Comparison of ENCODE assay signal across 23 cellular contexts in the genomic region with DNA sequence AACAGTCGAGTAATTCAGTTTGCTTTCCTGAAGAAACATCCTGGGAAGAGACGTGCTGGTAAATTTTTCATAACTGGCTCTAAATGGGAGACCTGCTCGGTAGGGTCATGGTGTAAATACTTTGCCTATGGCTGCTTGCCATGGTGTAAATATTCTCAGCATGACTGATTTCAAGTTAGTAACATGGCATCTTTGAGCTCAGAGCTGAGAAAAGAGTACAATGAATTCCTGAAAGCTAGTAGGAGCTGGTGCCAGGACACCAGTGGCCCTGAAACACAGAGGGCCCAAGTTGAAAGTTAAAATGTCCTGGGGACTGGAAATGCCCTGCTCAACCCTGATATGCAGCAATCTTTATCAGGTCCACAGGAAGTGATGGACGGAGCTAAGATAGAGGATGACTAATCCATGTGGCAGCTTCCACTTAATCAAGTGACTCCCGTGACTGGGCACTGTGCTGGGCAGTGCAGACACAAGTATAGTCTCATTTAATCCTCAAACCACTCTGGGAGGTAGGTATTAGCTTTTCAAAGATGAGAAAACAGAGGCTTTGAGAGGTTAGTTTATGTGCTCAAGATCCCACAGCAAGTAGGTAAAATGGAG.
DNase-seq lines count a peak whose midpoint lies in the region; ATAC-seq and TF ChIP-seq lines count a peak whose summit lies in the region.
"Had no signal": no experiment of that assay in that cellular context is flagged by ENCODE, and none has a peak within 500 bp of the region (broad histone marks: within the 10 kb centered on the region; RNA-seq: fewer than 3 reads in every experiment).

No MANE protein-coding gene starts in this region.

- H3K36me3 ChIP-seq in Panc1 (ENCODE audit: control insufficient read depth, insufficient read depth, low read length), result no peaks in the 10 kb centered on the region
- H3K36me3 ChIP-seq: cardiac muscle cell, heart right ventricle, pancreas, thoracic aorta had no signal

- peak; percentile 72 for ATAC-seq in Panc1
- ATAC-seq: activated CD4-positive, alpha-beta T cell treated with anti-CD3 and anti-CD28 coated beads for 36 hours; heart right ventricle; natural killer cell; pancreas; sciatic nerve; stimulated activated memory B cell treated with anti-CD40 and anti-IgM and Interleukin-4, amounts not matched to agents 10 μg/mL and 1 μg/mL and 100 μg/mL, for 72 hours had no signal

- intact Hi-C loops in Panc1 (cut with micrococcal nuclease; ENCODE audit: unreplicated experiment), result no loop called here

- no peaks in the 10 kb centered on the region for H3K4me1 ChIP-seq in Panc1 (ENCODE audit: control insufficient read depth, insufficient read depth, low read length)
- H3K4me1 ChIP-seq: pancreas had no signal

- DNase-seq in Caki2 (ENCODE audit: low read depth), result peak; percentile 64
- DNase-seq in Panc1 (ENCODE audit: low read depth, low spot score), result no peak
- DNase-seq in dermis blood vessel endothelial cell, result peak; percentile 57
- DNase-seq in lung microvascular endothelial cell (ENCODE audit: low read depth in 2 of 2), result peak; percentile 46 to 54
- DNase-seq in NCI-H1417 treated with DMSO at 0.1 percent for 48 hours (lab: John Stamatoyannopoulos, UW), result no peak
- no peak for DNase-seq in NCI-H345 treated with DMSO at 0.1 percent for 48 hours (lab: John Stamatoyannopoulos, UW; ENCODE audit: unreplicated experiment)
- no peak for DNase-seq in islet precursor cell
- DNase-seq in NCI-H1930 (lab: John Stamatoyannopoulos, UW), result no peak
- DNase-seq: activated CD4-positive, alpha-beta T cell treated with anti-CD3 and anti-CD28 coated beads for 36 hours; activated naive CD8-positive, alpha-beta T cell treated with anti-CD3 and anti-CD28 coated beads, Interleukin-2, amount 10 ng/mL, durations not matched to agents 7 days and 5 days; AML-193; GOT3; heart right ventricle; natural killer cell; NCI-H146; NCI-H2227 treated with DMSO at 0.1 percent for 48 hours; pancreas; PC-9 had no signal

- POLR2A ChIA-PET in Panc1 (lab: Charles Lee), result interaction anchor here (0.8 kb wide), 1 partner anchor 61 kb away, joined by 3 read pairs; no protein-coding TSS in a partner anchor

- in situ Hi-C loops in Caki2 (cut with HindIII; ENCODE audit: low pct_unique_long_range_greater_than_20kb, low sequenced_read_pairs) (no loop called here), Panc1 (cut with HindIII; ENCODE audit: low pct_unique_long_range_greater_than_20kb, low sequenced_read_pairs) (no loop called here)

- H3K27me3 ChIP-seq in Panc1 (ENCODE audit: control insufficient read depth, insufficient read depth, low read length), result no peaks in the 10 kb centered on the region
- H3K27me3 ChIP-seq: pancreas had no signal

- no peaks in the 10 kb centered on the region for H3K9me3 ChIP-seq in Panc1 (ENCODE audit: control insufficient read depth, insufficient read depth, low read depth, low read length)
- H3K9me3 ChIP-seq: heart right ventricle, pancreas, thoracic aorta had no signal

- no peak overlapping the region for H3K4me3 ChIP-seq in Panc1 (ENCODE audit: low read depth in 2 of 2, low read length in 2 of 2)
- H3K4me3 ChIP-seq: cardiac muscle cell, heart right ventricle, pancreas, PC-9, SK-N-MC, thoracic aorta had no signal

- BruUV-seq in Panc1 (replicated peaks; lab: Mats Ljungman, UMichigan), result no TSS peak

- TF ChIP-seq CTCF in Panc1 (IDR thresholded peaks at IDR 0.05), result no peak

- CTCF ChIA-PET in Panc1 (lab: Charles Lee), result no interaction called here

- peak overlapping the region; percentile 49 for H3K27ac ChIP-seq in Panc1 (ENCODE audit: low read length)
- H3K27ac ChIP-seq: cardiac muscle cell, heart right ventricle, pancreas, PC-9, SK-N-MC, thoracic aorta had no signal

Comparison
In these comparisons a context has a peak if more than half of its experiments do, and no peak if none do; other contexts are left out.
1. DNase-seq: peak in Caki2 (single experiment), dermis blood vessel endothelial cell (single experiment) and lung microvascular endothelial cell (2 of 2); none in Panc1 (single experiment), NCI-H1417 treated with DMSO at 0.1 percent for 48 hours (single experiment), NCI-H345 treated with DMSO at 0.1 percent for 48 hours (single experiment), islet precursor cell (single experiment) and NCI-H1930 (0 of 2).